8 cellular contexts compared by ENCODE assay signal in the genomic region with DNA sequence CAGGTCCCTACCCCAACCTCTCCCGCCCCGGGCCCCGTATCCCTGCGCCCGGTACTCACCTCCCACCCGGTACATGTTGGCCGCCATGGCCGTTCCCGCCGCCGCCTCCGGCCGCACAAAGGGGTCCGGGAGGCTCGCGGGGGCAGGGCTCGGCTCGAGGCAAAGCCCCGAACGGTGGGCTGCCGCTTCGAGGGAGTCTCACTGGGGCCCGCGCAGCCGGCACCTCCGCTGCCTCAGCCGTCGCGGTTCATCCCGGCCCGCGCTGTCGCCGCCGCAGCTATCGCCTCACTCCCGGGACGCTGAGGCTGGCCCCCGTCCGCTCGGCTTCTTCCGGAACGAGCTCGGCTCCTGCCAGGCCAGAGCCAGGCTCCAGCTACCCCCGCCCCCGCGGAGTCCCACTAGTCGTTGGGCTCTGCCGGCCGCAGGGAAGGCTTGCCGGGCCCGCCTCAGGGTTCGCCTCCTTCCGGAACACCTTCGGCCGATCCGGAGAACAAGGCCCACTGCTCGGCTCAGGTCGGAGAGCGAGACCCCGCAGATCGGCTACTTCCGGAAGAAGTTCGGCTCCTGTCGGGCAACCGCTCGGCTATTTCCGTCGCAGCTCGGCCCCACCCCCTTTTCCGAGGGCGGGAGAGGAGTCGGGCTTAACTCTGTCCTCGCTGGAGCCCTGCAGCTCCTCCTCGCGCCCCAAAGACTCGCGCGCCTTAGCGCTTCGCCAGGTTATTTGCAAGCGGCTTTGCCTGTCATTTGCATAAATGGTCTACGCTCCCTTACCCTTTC. TPM values are rescaled to one million over a fixed set of nuclear protein-coding genes. Genes with fewer than 3 reads are reported as not detected.
DNase-seq lines count a peak whose midpoint lies in the region; ATAC-seq and TF ChIP-seq lines count a peak whose summit lies in the region.

Gene MTA2, minus strand, starts transcription at position 502 of the 777 bp plus-strand sequence. Its CDS starts 415 bp downstream, at position 87.

- DNase-seq in DMS153 treated with DMSO at 0.1 percent for 48 hours (lab: John Stamatoyannopoulos, UW; ENCODE audit: unreplicated experiment) (peak; percentile 97), KBM-7 (peak; percentile 99), epithelial cell of proximal tubule (ENCODE audit: low read depth) (peak; percentile 78)
- peak; percentile 100 for DNase-seq in activated T-cell treated with anti-CD3 and anti-CD28 coated beads, Interleukin-2, amount 50 U/mL, for 24 hours
- DNase-seq in stimulated activated CD8-positive, alpha-beta memory T cell treated with anti-CD3 and anti-CD28 coated beads, Interleukin-7, amount 100 ng/mL, for 1 hour (ENCODE audit: low read depth in 2 of 2), result peak; percentile 99

- no peaks in the 10 kb centered on the region for H3K9me3 ChIP-seq in mucosa of stomach (ENCODE audit: control insufficient read depth, low read length)

- peak within 1 kb of the TSS; percentile 94 for H3K4me3 Mint-ChIP-seq in activated T-cell treated with anti-CD3 and anti-CD28 coated beads, Interleukin-2, amount 50 U/mL, for 24 hours

- ATAC-seq in GM21717 (IDR thresholded peaks at IDR 0.05; ENCODE audit: unreplicated experiment), result peak; percentile 64

- no peak for TF ChIP-seq CTCF in epithelial cell of proximal tubule (conservative IDR thresholded peaks at IDR 0.05; ENCODE audit: low read depth, low read length)

- in situ Hi-C loops in KBM-7 (cut with MboI; ENCODE audit: low pct_unique_long_range_greater_than_20kb, low sequenced_read_pairs), result no loop called here

- H3K4me1 ChIP-seq in mucosa of stomach (ENCODE audit: control insufficient read depth, insufficient read depth, low read length), result peaks cover 24% of the 10 kb centered on the region

- peaks cover 57% of the 10 kb centered on the region for H3K4me1 Mint-ChIP-seq in activated T-cell treated with anti-CD3 and anti-CD28 coated beads, Interleukin-2, amount 50 U/mL, for 24 hours (ENCODE audit: low read depth)

- H3K36me3 ChIP-seq in mucosa of stomach (ENCODE audit: control insufficient read depth, insufficient read depth, low read length), result peaks cover 11% of the 10 kb centered on the region

- no peaks in the 10 kb centered on the region for H3K27me3 Mint-ChIP-seq in activated T-cell treated with anti-CD3 and anti-CD28 coated beads, Interleukin-2, amount 50 U/mL, for 24 hours

- H3K9me3 Mint-ChIP-seq in activated T-cell treated with anti-CD3 and anti-CD28 coated beads, Interleukin-2, amount 50 U/mL, for 24 hours, result no peaks in the 10 kb centered on the region

- peaks cover 92% of the 10 kb centered on the region for H3K36me3 Mint-ChIP-seq in activated T-cell treated with anti-CD3 and anti-CD28 coated beads, Interleukin-2, amount 50 U/mL, for 24 hours (ENCODE audit: low read depth)

- peak within 1 kb of the TSS; percentile 84 for H3K4me3 ChIP-seq in epithelial cell of proximal tubule (ENCODE audit: low read depth, low read length)
- peak within 1 kb of the TSS; percentile 77 for H3K4me3 ChIP-seq in mucosa of stomach (ENCODE audit: low read length)

- H3K9ac ChIP-seq in mucosa of stomach (ENCODE audit: low read length), result peak within 1 kb of the TSS; percentile 86

- H3K27ac Mint-ChIP-seq in activated T-cell treated with anti-CD3 and anti-CD28 coated beads, Interleukin-2, amount 50 U/mL, for 24 hours, result peak within 1 kb of the TSS; percentile 93

- H3K27me3 ChIP-seq in mucosa of stomach (ENCODE audit: control insufficient read depth, insufficient read depth, low read length), result no peaks in the 10 kb centered on the region

TF ChIP-seq in PFSK-1, 5 proteins besides CTCF, POLR2A, EP300 and RAD21:
- TF ChIP-seq, protein P1, sequence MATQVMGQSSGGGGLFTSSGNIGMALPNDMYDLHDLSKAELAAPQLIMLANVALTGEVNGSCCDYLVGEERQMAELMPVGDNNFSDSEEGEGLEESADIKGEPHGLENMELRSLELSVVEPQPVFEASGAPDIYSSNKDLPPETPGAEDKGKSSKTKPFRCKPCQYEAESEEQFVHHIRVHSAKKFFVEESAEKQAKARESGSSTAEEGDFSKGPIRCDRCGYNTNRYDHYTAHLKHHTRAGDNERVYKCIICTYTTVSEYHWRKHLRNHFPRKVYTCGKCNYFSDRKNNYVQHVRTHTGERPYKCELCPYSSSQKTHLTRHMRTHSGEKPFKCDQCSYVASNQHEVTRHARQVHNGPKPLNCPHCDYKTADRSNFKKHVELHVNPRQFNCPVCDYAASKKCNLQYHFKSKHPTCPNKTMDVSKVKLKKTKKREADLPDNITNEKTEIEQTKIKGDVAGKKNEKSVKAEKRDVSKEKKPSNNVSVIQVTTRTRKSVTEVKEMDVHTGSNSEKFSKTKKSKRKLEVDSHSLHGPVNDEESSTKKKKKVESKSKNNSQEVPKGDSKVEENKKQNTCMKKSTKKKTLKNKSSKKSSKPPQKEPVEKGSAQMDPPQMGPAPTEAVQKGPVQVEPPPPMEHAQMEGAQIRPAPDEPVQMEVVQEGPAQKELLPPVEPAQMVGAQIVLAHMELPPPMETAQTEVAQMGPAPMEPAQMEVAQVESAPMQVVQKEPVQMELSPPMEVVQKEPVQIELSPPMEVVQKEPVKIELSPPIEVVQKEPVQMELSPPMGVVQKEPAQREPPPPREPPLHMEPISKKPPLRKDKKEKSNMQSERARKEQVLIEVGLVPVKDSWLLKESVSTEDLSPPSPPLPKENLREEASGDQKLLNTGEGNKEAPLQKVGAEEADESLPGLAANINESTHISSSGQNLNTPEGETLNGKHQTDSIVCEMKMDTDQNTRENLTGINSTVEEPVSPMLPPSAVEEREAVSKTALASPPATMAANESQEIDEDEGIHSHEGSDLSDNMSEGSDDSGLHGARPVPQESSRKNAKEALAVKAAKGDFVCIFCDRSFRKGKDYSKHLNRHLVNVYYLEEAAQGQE (IDR thresholded peaks at IDR 0.05; ENCODE audit: insufficient read depth in 1 of 2, low read depth in 2 of 2, low read length in 2 of 2), result 0 out of 4 replicates have a peak, but pooled peaks of 1 of the 2 experiments have one; percentile 38
- TF ChIP-seq SIN3A (IDR thresholded peaks at IDR 0.05; ENCODE audit: borderline replicate concordance, insufficient read depth, low read length) (no peak), POLR2AphosphoS5 (IDR thresholded peaks at IDR 0.05; ENCODE audit: low read depth, low read length) (peak; percentile 87), FOXP2 (optimal IDR thresholded peaks at IDR 0.05; ENCODE audit: borderline replicate concordance, extremely low read depth, extremely low read length, insufficient read depth) (peak; percentile 19), TAF1 (IDR thresholded peaks at IDR 0.05; ENCODE audit: borderline replicate concordance, insufficient read depth, low read length) (peak; percentile 29; the same call in 1 of the 2 replicates)
TF ChIP-seq in PFSK-1: peak in this region for 4.

RNA-seq across cellular contexts. Expression of gene MTA2, which starts in this region (rescaled TPM):
- polyA plus RNA-seq in PFSK-1 (2012; ENCODE audit: insufficient read length, low read depth), result 78.0 TPM
- total RNA-seq in epithelial cell of proximal tubule, result 109 and 153 TPM in 2 replicates

Comparison
In these comparisons a context has a peak if more than half of its experiments do, and no peak if none do; other contexts are left out.
1. Peak in every context shown above with its lines: DNase-seq, ATAC-seq and H3K4me3 ChIP-seq.